Comparison of ENCODE assay signal across 1 cellular context in genomic region chr14:58199726-58200479, GRCh38.
A peak's percentile ranks its signal among the peaks of the same experiment; 100 is the strongest.
TF ChIP-seq lines count a peak whose summit lies in the region.

Gene ACTR10, plus strand, starts transcription at chr14:58200149. Its CDS starts 69 bp downstream, at chr14:58200218.

TF ChIP-seq in HCT116, 20 proteins besides CTCF, POLR2A, EP300 and RAD21 (continued from another document):
- TF ChIP-seq REST (IDR thresholded peaks at IDR 0.05; ENCODE audit: low read depth) (no peak), EGR1 (IDR thresholded peaks at IDR 0.05; ENCODE audit: low read depth) (peak; percentile 98), JUND (IDR thresholded peaks at IDR 0.05) (0 out of 2 replicates have a peak, but pooled peaks have one; percentile 15)
